Comparison of ENCODE assay signal across 1 cellular context in the genomic region with DNA sequence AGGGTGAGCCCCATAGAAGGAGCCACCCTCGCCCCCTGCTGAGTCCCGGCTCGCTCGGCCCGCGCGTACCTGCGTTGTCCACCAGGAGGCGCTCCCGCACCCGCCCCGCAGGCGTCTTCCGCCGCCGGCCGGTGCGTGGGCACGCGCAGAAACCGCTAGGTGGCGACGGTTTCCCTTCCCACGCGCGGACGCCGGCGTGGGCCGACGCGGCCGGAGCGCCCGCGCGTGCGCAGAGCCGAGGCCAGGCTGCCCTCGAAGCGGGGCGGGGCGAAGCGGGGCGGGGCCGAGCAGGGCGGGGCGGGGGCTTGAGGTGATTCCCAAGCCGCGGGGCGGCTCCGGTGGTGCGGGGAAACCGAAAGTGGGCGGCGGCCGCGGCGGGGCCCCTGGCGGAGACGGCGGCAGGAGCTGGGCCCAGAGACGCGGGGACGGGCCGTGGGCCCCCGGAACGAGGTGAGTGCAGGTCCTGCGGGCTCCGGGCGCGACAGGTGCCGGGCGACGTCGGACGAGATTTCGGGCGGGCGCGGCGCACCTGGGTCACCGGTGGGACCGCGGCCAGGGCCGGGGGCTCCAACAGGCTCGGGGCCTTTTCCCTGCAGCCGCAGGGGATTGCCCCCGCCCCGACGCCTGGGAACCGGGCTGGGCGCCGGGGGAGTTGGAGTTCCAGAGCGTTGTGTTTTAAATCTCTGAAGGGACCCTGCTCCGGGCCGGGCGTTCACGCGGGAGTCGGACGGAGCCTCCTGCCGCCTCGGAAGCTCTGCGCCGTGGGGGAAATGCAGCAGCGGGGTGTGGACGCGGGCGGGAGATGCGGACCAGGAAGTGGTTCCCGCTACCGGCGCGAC.
TF ChIP-seq lines count a peak whose summit lies in the region.

Gene TDRD7 (plus strand): TSS at position 308 of the 839 bp plus-strand sequence. CDS start 16,370 bp downstream, outside the sequence.

TF ChIP-seq in IMR-90, 13 proteins besides CTCF, POLR2A, EP300 and RAD21 (continued from another document):
- TF ChIP-seq RCOR1 (IDR thresholded peaks at IDR 0.05; ENCODE audit: insufficient replicate concordance, low read length), result peak; percentile 84
- TF ChIP-seq MAFK (IDR thresholded peaks at IDR 0.05; ENCODE audit: low read depth, low read length), result no peak
- no peak for TF ChIP-seq FOS (IDR thresholded peaks at IDR 0.05; ENCODE audit: low read depth, low read length)
- TF ChIP-seq, protein P1, sequence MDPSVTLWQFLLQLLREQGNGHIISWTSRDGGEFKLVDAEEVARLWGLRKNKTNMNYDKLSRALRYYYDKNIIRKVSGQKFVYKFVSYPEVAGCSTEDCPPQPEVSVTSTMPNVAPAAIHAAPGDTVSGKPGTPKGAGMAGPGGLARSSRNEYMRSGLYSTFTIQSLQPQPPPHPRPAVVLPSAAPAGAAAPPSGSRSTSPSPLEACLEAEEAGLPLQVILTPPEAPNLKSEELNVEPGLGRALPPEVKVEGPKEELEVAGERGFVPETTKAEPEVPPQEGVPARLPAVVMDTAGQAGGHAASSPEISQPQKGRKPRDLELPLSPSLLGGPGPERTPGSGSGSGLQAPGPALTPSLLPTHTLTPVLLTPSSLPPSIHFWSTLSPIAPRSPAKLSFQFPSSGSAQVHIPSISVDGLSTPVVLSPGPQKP (IDR thresholded peaks at IDR 0.05; ENCODE audit: borderline replicate concordance, low read depth, low read length), result no peak
- TF ChIP-seq RFX5 (IDR thresholded peaks at IDR 0.05; ENCODE audit: low read depth, low read length), result no peak
- TF ChIP-seq MAZ (IDR thresholded peaks at IDR 0.05; ENCODE audit: borderline replicate concordance, low read depth, low read length), result peak; percentile 78; the same call in 1 of the 2 replicates
- TF ChIP-seq SMC3 (IDR thresholded peaks at IDR 0.05; ENCODE audit: low read depth, low read length), result peak; percentile 84
- no peak for TF ChIP-seq NFE2L2 (IDR thresholded peaks at IDR 0.05; ENCODE audit: low read depth, low read length)
- TF ChIP-seq, protein P2, sequence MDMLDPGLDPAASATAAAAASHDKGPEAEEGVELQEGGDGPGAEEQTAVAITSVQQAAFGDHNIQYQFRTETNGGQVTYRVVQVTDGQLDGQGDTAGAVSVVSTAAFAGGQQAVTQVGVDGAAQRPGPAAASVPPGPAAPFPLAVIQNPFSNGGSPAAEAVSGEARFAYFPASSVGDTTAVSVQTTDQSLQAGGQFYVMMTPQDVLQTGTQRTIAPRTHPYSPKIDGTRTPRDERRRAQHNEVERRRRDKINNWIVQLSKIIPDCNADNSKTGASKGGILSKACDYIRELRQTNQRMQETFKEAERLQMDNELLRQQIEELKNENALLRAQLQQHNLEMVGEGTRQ (IDR thresholded peaks at IDR 0.05; ENCODE audit: low read depth, low read length), result peak; percentile 21; the same call in 1 of the 2 replicates
- TF ChIP-seq MXI1 (IDR thresholded peaks at IDR 0.05; ENCODE audit: borderline replicate concordance, low read depth, low read length), result no peak
